Comparison of ENCODE assay signal across 11 cellular contexts in genomic region chr5:154654484-154655375, GRCh38.
DNase-seq lines count a peak whose midpoint lies in the region; ATAC-seq, FAIRE-seq and TF ChIP-seq lines count a peak whose summit lies in the region.
"Had no signal": no experiment of that assay in that cellular context is flagged by ENCODE, and none has a peak within 500 bp of the region (broad histone marks: within the 10 kb centered on the region; RNA-seq: fewer than 3 reads in every experiment).

No MANE protein-coding gene starts in this region.

- H3K4me1 ChIP-seq in mammary epithelial cell (ENCODE audit: insufficient read depth, low read length) (peaks cover 11% of the 10 kb centered on the region), thymus (ENCODE audit: control insufficient read depth, insufficient read depth, low read length) (no peaks in the 10 kb centered on the region)

- no peaks in the 10 kb centered on the region for H3K27me3 Mint-ChIP-seq in activated naive CD4-positive, alpha-beta T cell treated with anti-CD3 and anti-CD28 coated beads for 36 hours (ENCODE audit: low read depth)
- peaks cover 3% of the 10 kb centered on the region for H3K27me3 Mint-ChIP-seq in activated naive CD4-positive, alpha-beta T cell treated with anti-CD3 and anti-CD28 coated beads, Interleukin-2, amount 10 ng/mL, durations not matched to agents 7 days and 5 days

- FAIRE-seq in urothelium cell line (lab: Jason Lieb, UNC), result no peak

- dilution Hi-C loops in mammary epithelial cell (cut with HindIII; ENCODE audit: low sequenced_read_pairs), result no loop called here

- H2AFZ ChIP-seq in mammary epithelial cell (ENCODE audit: low read depth, low read length), result peak overlapping the region; percentile 68

- no peaks in the 10 kb centered on the region for H3K9me3 Mint-ChIP-seq in activated naive CD4-positive, alpha-beta T cell treated with anti-CD3 and anti-CD28 coated beads for 36 hours
- H3K9me3 Mint-ChIP-seq in activated naive CD4-positive, alpha-beta T cell treated with anti-CD3 and anti-CD28 coated beads, Interleukin-2, amount 10 ng/mL, durations not matched to agents 7 days and 5 days, result no peaks in the 10 kb centered on the region

- CTCF ChIA-PET in activated naive CD4-positive, alpha-beta T cell treated with anti-CD3 and anti-CD28 coated beads for 36 hours (lab: Charles Lee), result interaction anchor here (0.6 to 0.8 kb wide), 2 partner anchors 80 to 397 kb away, joined by 3 to 7 read pairs; no protein-coding TSS in a partner anchor
- CTCF ChIA-PET in activated naive CD4-positive, alpha-beta T cell treated with anti-CD3 and anti-CD28 coated beads, Interleukin-2, amount 10 ng/mL, durations not matched to agents 7 days and 5 days (lab: Charles Lee), result interaction anchor here (0.6 to 0.9 kb wide), 3 partner anchors 66 to 235 kb away, joined by 3 read pairs; no protein-coding TSS in a partner anchor
- CTCF ChIA-PET in mammary epithelial cell (lab: Charles Lee; ENCODE audit: low non-redundant PET), result no interaction called here

- DNase-seq in activated naive CD4-positive, alpha-beta T cell treated with anti-CD3 and anti-CD28 coated beads for 36 hours, result no peak
- no peak for DNase-seq in activated naive CD4-positive, alpha-beta T cell treated with anti-CD3 and anti-CD28 coated beads, Interleukin-2, amount 10 ng/mL, durations not matched to agents 7 days and 5 days
- no peak for DNase-seq in mammary epithelial cell
- peak; percentile 59 to 72 for DNase-seq in lung microvascular endothelial cell (ENCODE audit: low read depth in 2 of 2)
- no peak for DNase-seq in urothelium cell line (ENCODE audit: low spot score)
- DNase-seq in effector CD8-positive, alpha-beta T cell (lab: John Stamatoyannopoulos, UW), result no peak
- DNase-seq: C1 segment of cervical spinal cord; NCI-H146; stimulated activated CD4-positive, alpha-beta T cell treated with anti-CD3 and anti-CD28 coated beads, Interleukin-2, amount 100 ng/mL, for 48 hours had no signal

- H3K9me3 ChIP-seq in mammary epithelial cell (replicated peaks; ENCODE audit: insufficient read depth, low read length) (no peaks in the 10 kb centered on the region), thymus (ENCODE audit: control insufficient read depth) (no peaks in the 10 kb centered on the region)

- H4K20me1 ChIP-seq in mammary epithelial cell (ENCODE audit: insufficient read depth, low read length), result no peaks in the 10 kb centered on the region

- H3K27ac Mint-ChIP-seq in activated naive CD4-positive, alpha-beta T cell treated with anti-CD3 and anti-CD28 coated beads for 36 hours, result no peak overlapping the region
- H3K27ac Mint-ChIP-seq in activated naive CD4-positive, alpha-beta T cell treated with anti-CD3 and anti-CD28 coated beads, Interleukin-2, amount 10 ng/mL, durations not matched to agents 7 days and 5 days, result no peak overlapping the region

- H3K36me3 Mint-ChIP-seq in activated naive CD4-positive, alpha-beta T cell treated with anti-CD3 and anti-CD28 coated beads for 36 hours (ENCODE audit: low read depth), result no peaks in the 10 kb centered on the region
- no peaks in the 10 kb centered on the region for H3K36me3 Mint-ChIP-seq in activated naive CD4-positive, alpha-beta T cell treated with anti-CD3 and anti-CD28 coated beads, Interleukin-2, amount 10 ng/mL, durations not matched to agents 7 days and 5 days

- H3K27me3 ChIP-seq in mammary epithelial cell (ENCODE audit: insufficient read depth, low read length) (no peaks in the 10 kb centered on the region), thymus (ENCODE audit: control insufficient read depth, insufficient read depth) (no peaks in the 10 kb centered on the region)

- ATAC-seq in GM18520 (IDR thresholded peaks at IDR 0.05; ENCODE audit: unreplicated experiment), result no peak

- H3K79me2 ChIP-seq in mammary epithelial cell (ENCODE audit: insufficient read depth, low read length), result no peaks in the 10 kb centered on the region

- intact Hi-C loops in activated naive CD4-positive, alpha-beta T cell treated with anti-CD3 and anti-CD28 coated beads for 36 hours (cut with micrococcal nuclease), result no loop called here
- intact Hi-C loops in mammary epithelial cell (cut with micrococcal nuclease), result loop anchor here (10.0 kb wide), 1 partner anchor 250 kb away; no protein-coding TSS in a partner anchor

- H3K4me2 ChIP-seq in mammary epithelial cell (ENCODE audit: insufficient read depth, low read depth, low read length), result no peak overlapping the region

- 66% methylated on average over 13 of the region's 13 CpGs for WGBS in mammary epithelial cell (ENCODE audit: low coverage, missing lambda C conversion rate)
- WGBS in thymus, result 60% methylated on average over 13 of the region's 13 CpGs

- no peak for TF ChIP-seq CTCF in mammary epithelial cell (conservative IDR thresholded peaks at IDR 0.05 in 1 of 2, IDR thresholded peaks at IDR 0.05 in 1 of 2; ENCODE audit: extremely low read depth in 1 of 2, insufficient read depth in 1 of 2, low read depth in 1 of 2, low read length in 2 of 2)

- H3K9ac ChIP-seq in mammary epithelial cell (ENCODE audit: insufficient read depth, low read length), result no peak overlapping the region

- peaks cover 10% of the 10 kb centered on the region for H3K4me1 Mint-ChIP-seq in activated naive CD4-positive, alpha-beta T cell treated with anti-CD3 and anti-CD28 coated beads for 36 hours (ENCODE audit: low read depth)
- peaks cover 14% of the 10 kb centered on the region for H3K4me1 Mint-ChIP-seq in activated naive CD4-positive, alpha-beta T cell treated with anti-CD3 and anti-CD28 coated beads, Interleukin-2, amount 10 ng/mL, durations not matched to agents 7 days and 5 days

- H3K27ac ChIP-seq in mammary epithelial cell (ENCODE audit: insufficient read depth, low read depth, low read length) (no peak overlapping the region), thymus (ENCODE audit: low read depth) (peak overlapping the region; percentile 8)

- H3K4me3 ChIP-seq in mammary epithelial cell (replicated peaks in 1 of 3; ENCODE audit: insufficient read depth in 1 of 3, low read depth in 2 of 3, low read length in 3 of 3), result no peak overlapping the region
- no peak overlapping the region for H3K4me3 ChIP-seq in thymus (ENCODE audit: low read length)

- in situ Hi-C loops in mammary epithelial cell (cut with MboI; ENCODE audit: low sequenced_read_pairs in 2 of 2), result loop anchor here in 1 of 2 donors (10.0 to 25.0 kb wide), 2 partner anchors 160 to 358 kb away; partner anchors contain the start of gene KIF4B

- no peaks in the 10 kb centered on the region for H3K36me3 ChIP-seq in mammary epithelial cell (ENCODE audit: insufficient read depth, low read length)
- no peaks in the 10 kb centered on the region for H3K36me3 ChIP-seq in thymus (ENCODE audit: control insufficient read depth, insufficient read depth)

- BruUV-seq in mammary epithelial cell (replicated peaks; lab: Mats Ljungman, UMichigan), result no TSS peak

- H3K4me3 Mint-ChIP-seq in activated naive CD4-positive, alpha-beta T cell treated with anti-CD3 and anti-CD28 coated beads for 36 hours, result peak overlapping the region; percentile 34
- H3K4me3 Mint-ChIP-seq in activated naive CD4-positive, alpha-beta T cell treated with anti-CD3 and anti-CD28 coated beads, Interleukin-2, amount 10 ng/mL, durations not matched to agents 7 days and 5 days, result no peak overlapping the region

Comparison
In these comparisons a context has a peak if more than half of its experiments do, and no peak if none do; other contexts are left out.
1. DNase-seq: peak in lung microvascular endothelial cell (2 of 2); none in activated naive CD4-positive, alpha-beta T cell treated with anti-CD3 and anti-CD28 coated beads for 36 hours (single experiment), activated naive CD4-positive, alpha-beta T cell treated with anti-CD3 and anti-CD28 coated beads, Interleukin-2, amount 10 ng/mL, durations not matched to agents 7 days and 5 days (single experiment), mammary epithelial cell (single experiment), urothelium cell line (single experiment) and effector CD8-positive, alpha-beta T cell (single experiment).